In the genomic region with DNA sequence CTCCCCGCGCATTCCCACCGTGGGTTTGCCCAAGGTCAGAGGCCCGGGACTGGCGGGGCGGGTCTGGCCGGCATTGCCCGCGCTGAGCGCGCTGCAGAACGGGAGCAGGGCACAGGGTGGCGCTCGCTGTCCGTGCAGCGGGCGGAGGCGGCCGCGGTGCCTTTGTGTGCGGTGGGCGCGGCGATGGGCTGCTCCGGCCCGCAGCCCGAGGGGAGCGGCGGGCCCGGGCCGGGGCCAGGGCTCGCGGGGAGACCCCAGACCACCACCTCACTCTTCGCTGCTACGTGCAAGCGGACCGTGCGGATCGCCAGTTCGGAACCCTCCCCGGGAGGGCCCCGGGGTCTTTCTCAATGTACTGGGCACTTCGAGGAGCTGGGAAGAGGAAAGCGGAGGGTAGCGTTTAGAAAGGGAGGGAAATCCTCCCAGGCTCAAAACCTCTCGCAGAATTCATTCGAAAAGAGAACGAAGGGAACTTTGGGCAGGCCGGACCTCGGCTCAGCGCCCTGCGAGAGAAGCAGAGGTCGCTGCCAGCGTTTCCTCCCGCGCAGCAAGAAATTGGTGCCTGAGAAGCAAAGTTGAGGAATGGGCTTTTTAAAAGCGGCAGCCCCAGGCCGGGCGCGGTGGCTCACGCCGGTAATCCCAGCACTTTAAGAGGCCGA, we compare ENCODE assay signal across 8 cellular contexts. TPM values are rescaled to one million over a fixed set of nuclear protein-coding genes. Genes with fewer than 3 reads are reported as not detected.
DNase-seq lines count a peak whose midpoint lies in the region; ATAC-seq and TF ChIP-seq lines count a peak whose summit lies in the region.

No MANE protein-coding gene starts in this region.

- H3K36me3 ChIP-seq in kidney epithelial cell (ENCODE audit: control insufficient read depth, insufficient read depth, low read length) (no peaks in the 10 kb centered on the region), thoracic aorta (no peaks in the 10 kb centered on the region)

- peak; percentile 54 for TF ChIP-seq CTCF in astrocyte of the spinal cord (IDR thresholded peaks at IDR 0.05; ENCODE audit: low read depth, low read length)
- peak; percentile 50 for TF ChIP-seq CTCF in kidney epithelial cell (IDR thresholded peaks at IDR 0.05; ENCODE audit: insufficient read depth, low read length, poor library complexity, severe bottlenecking)
- peak; percentile 28 for TF ChIP-seq CTCF in thoracic aorta (IDR thresholded peaks at IDR 0.05)

- DNase-seq in DMS153 (lab: John Stamatoyannopoulos, UW) (peak; percentile 36), HuH-7 (ENCODE audit: low spot score) (peak; percentile 50), astrocyte of the spinal cord (ENCODE audit: low read depth, low spot score) (no peak), kidney epithelial cell (ENCODE audit: low read depth) (no peak), thoracic aorta (ENCODE audit: low spot score) (no peak), SKM-1 treated with dmso at 0.1 percent for 144 hours (lab: John Stamatoyannopoulos, UW; ENCODE audit: unreplicated experiment) (no peak)

- in situ Hi-C loops in astrocyte of the spinal cord (cut with HindIII; ENCODE audit: low sequenced_read_pairs): no loop called here

- peak overlapping the region; percentile 26 for H3K4me3 ChIP-seq in astrocyte of the spinal cord (ENCODE audit: low read depth, low read length)
- H3K4me3 ChIP-seq in kidney epithelial cell (ENCODE audit: low read depth, low read length): peak overlapping the region; percentile 11
- peak overlapping the region; percentile 60 for H3K4me3 ChIP-seq in thoracic aorta

- no peaks in the 10 kb centered on the region for H3K9me3 ChIP-seq in thoracic aorta

- H3K4me1 ChIP-seq in thoracic aorta (ENCODE audit: control insufficient read depth in 1 of 2, low read depth in 2 of 2): peaks cover 5 to 11% of the 10 kb centered on the region in 2 donors

- peak; percentile 88 for ATAC-seq in GM21367 (IDR thresholded peaks at IDR 0.05; ENCODE audit: unreplicated experiment)
- no peak for ATAC-seq in thoracic aorta (ENCODE audit: insufficient number of reproducible peaks, low FRiP score, low read depth)
- no peak for ATAC-seq in HG03025 (IDR thresholded peaks at IDR 0.05; ENCODE audit: low FRiP score, unreplicated experiment)

- H3K27ac ChIP-seq in thoracic aorta: no peak overlapping the region

- H3K27me3 ChIP-seq in kidney epithelial cell (ENCODE audit: control insufficient read depth, insufficient read depth, low read length): peaks cover 51% of the 10 kb centered on the region
- H3K27me3 ChIP-seq in thoracic aorta (replicated peaks; ENCODE audit: insufficient read depth): peaks cover 22% of the 10 kb centered on the region

RNA-seq across cellular contexts. Expression of a gene that starts 8.5 kb away (rescaled TPM):
- not detected in 2 replicates for total RNA-seq in kidney epithelial cell
- not detected for total RNA-seq in thoracic aorta

Comparison
In these comparisons a context has a peak if more than half of its experiments do, and no peak if none do; other contexts are left out.
1. DNase-seq: peak in DMS153 (single experiment) and HuH-7 (single experiment); none in astrocyte of the spinal cord (single experiment), kidney epithelial cell (single experiment), thoracic aorta (single experiment) and SKM-1 treated with dmso at 0.1 percent for 144 hours (single experiment).
2. Peak in every context shown above with its lines, with median percentiles within 50 percentile points of each other: H3K4me3 ChIP-seq and CTCF ChIP-seq.